8 cellular contexts compared by ENCODE assay signal in genomic region chr20:9617940-9618339, GRCh38.
DNase-seq lines count a peak whose midpoint lies in the region; ATAC-seq and TF ChIP-seq lines count a peak whose summit lies in the region.

No MANE protein-coding gene starts in this region.

- H2AFZ ChIP-seq in PC-3 (ENCODE audit: low read length) = peak overlapping the region; percentile 65

- CTCF ChIA-PET in PC-3 (lab: Charles Lee) = interaction anchor here (0.5 to 2.3 kb wide), 19 partner anchors 126 to 805 kb away, joined by 3 to 25 read pairs (median 5); partner anchors contain the start of gene ANKEF1

- WGBS in testis, 2 donors = 55 to 61% methylated on average over 5 of the region's 5 CpGs

- no peak overlapping the region for H3K9ac ChIP-seq in PC-3 (ENCODE audit: low read length)

- H3K9me2 ChIP-seq in PC-3 (replicated peaks; ENCODE audit: low read length) = no peaks in the 10 kb centered on the region

- BruUV-seq in PC-3 (replicated peaks; lab: Mats Ljungman, UMichigan) = no TSS peak

- H3K36me3 ChIP-seq in MG63 (no peaks in the 10 kb centered on the region), PC-3 (ENCODE audit: low read depth, low read length) (no peaks in the 10 kb centered on the region), testis (ENCODE audit: low read depth, missing control alignments) (no peaks in the 10 kb centered on the region)

- H4K20me1 ChIP-seq in PC-3 (ENCODE audit: low read length) = no peaks in the 10 kb centered on the region

- TF ChIP-seq CTCF in PC-3 (conservative IDR thresholded peaks at IDR 0.05; ENCODE audit: low read depth, low read length) (peak; percentile 96), fibroblast of the aortic adventitia (IDR thresholded peaks at IDR 0.05; ENCODE audit: insufficient read depth, low read length) (no peak), testis (IDR thresholded peaks at IDR 0.05) (peak; percentile 36 to 40 (median 39))

- intact Hi-C loops in PC-3 (cut with micrococcal nuclease) (loop anchor here (1.0 to 10.0 kb wide), 8 partner anchors 266 to 1924 kb away; no protein-coding TSS in a partner anchor), testis (cut with DNase I; ENCODE audit: low total_unique reads) (no loop called here)

- peak overlapping the region; percentile 63 for H3K4me2 ChIP-seq in PC-3 (ENCODE audit: low read length)

- H3K27me3 ChIP-seq in MG63 (peaks cover 13% of the 10 kb centered on the region), PC-3 (ENCODE audit: low read length) (peaks cover 18% of the 10 kb centered on the region), testis (no peaks in the 10 kb centered on the region)

- H3F3A ChIP-seq in PC-3 (ENCODE audit: low read length, unreplicated experiment) = no peaks in the 10 kb centered on the region

- H3K27ac ChIP-seq in PC-3 (ENCODE audit: low read length) (no peak overlapping the region), testis (no peak overlapping the region)

- peak; percentile 91 for ATAC-seq in PC-3
- ATAC-seq in HG03565 (IDR thresholded peaks at IDR 0.05; ENCODE audit: unreplicated experiment) = no peak

- no peak for TF ChIP-seq POLR2A in testis (IDR thresholded peaks at IDR 0.05)

- H3K4me3 ChIP-seq in MG63 = no peak overlapping the region
- H3K4me3 ChIP-seq in PC-3 (ENCODE audit: low read length) = peak overlapping the region; percentile 28
- no peak overlapping the region for H3K4me3 ChIP-seq in fibroblast of the aortic adventitia (ENCODE audit: low read depth, low read length)
- no peak overlapping the region for H3K4me3 ChIP-seq in testis

- H3K79me2 ChIP-seq in PC-3 (ENCODE audit: low read length) = no peaks in the 10 kb centered on the region

- POLR2A ChIA-PET in PC-3 (lab: Charles Lee; ENCODE audit: unreplicated experiment) = no interaction called here

- H3K4me1 ChIP-seq in PC-3 (ENCODE audit: insufficient read depth, low read length) = no peaks in the 10 kb centered on the region; the same call in 1 of the 2 replicates
- H3K4me1 ChIP-seq in testis = no peaks in the 10 kb centered on the region

- peaks cover 5% of the 10 kb centered on the region for H3K9me3 ChIP-seq in MG63
- no peaks in the 10 kb centered on the region for H3K9me3 ChIP-seq in PC-3 (ENCODE audit: low read length)
- H3K9me3 ChIP-seq in testis = no peaks in the 10 kb centered on the region

- peak; percentile 60 for DNase-seq in DMS 273 treated with DMSO at 0.1 percent for 48 hours (lab: John Stamatoyannopoulos, UW)
- DNase-seq in MG63 = peak; percentile 84
- peak; percentile 89 for DNase-seq in PC-3
- peak; percentile 27 for DNase-seq in fibroblast of the aortic adventitia (ENCODE audit: low read depth)
- DNase-seq in testis = peak; percentile 58
- no peak for DNase-seq in NK-92 (lab: John Stamatoyannopoulos, UW; ENCODE audit: unreplicated experiment)
- no peak for DNase-seq in T1000 (lab: John Stamatoyannopoulos, UW)

Comparison
In these comparisons a context has a peak if more than half of its experiments do, and no peak if none do; other contexts are left out.
1. DNase-seq: peak in DMS 273 treated with DMSO at 0.1 percent for 48 hours (single experiment), MG63 (single experiment), PC-3 (single experiment), fibroblast of the aortic adventitia (single experiment) and testis (single experiment); none in NK-92 (single experiment) and T1000 (single experiment).